ENCODE assay signal across 10 cellular contexts in genomic region chr17:45429338-45430005, GRCh38. TPM values are rescaled to one million over a fixed set of nuclear protein-coding genes. Genes with fewer than 3 reads are reported as not detected.
A peak's percentile ranks its signal among the peaks of the same experiment; 100 is the strongest.
DNase-seq lines count a peak whose midpoint lies in the region; ATAC-seq, FAIRE-seq and TF ChIP-seq lines count a peak whose summit lies in the region.
"Had no signal": no experiment of that assay in that cellular context is flagged by ENCODE, and none has a peak within 500 bp of the region (broad histone marks: within the 10 kb centered on the region; RNA-seq: fewer than 3 reads in every experiment).

No MANE protein-coding gene starts in this region.

- H3K9me3 Mint-ChIP-seq in activated B cell treated with CpG ODN at 0.5 μM for 24 hours, result no peaks in the 10 kb centered on the region

- no peaks in the 10 kb centered on the region for H3K9me3 ChIP-seq in heart right ventricle
- no peaks in the 10 kb centered on the region for H3K9me3 ChIP-seq in HepG2 (ENCODE audit: low read length)
- H3K9me3 ChIP-seq in upper lobe of left lung, result no peaks in the 10 kb centered on the region
- H3K9me3 ChIP-seq in MG63, result no peaks in the 10 kb centered on the region

- TF ChIP-seq EP300 in HepG2 (IDR thresholded peaks at IDR 0.05; ENCODE audit: low read depth in 2 of 2, low read length in 2 of 2) (no peak), HepG2 (CRISPR knock-in tag; IDR thresholded peaks at IDR 0.05; ENCODE audit: borderline replicate concordance) (no peak), upper lobe of left lung (IDR thresholded peaks at IDR 0.05) (no peak)

- no peak for TF ChIP-seq POLR2A in HepG2 (IDR thresholded peaks at IDR 0.05; ENCODE audit: insufficient read depth in 1 of 2, low read depth in 2 of 2, low read length in 2 of 2)
- no peak for TF ChIP-seq POLR2A in upper lobe of left lung (IDR thresholded peaks at IDR 0.05)

- H3K4me2 ChIP-seq in HepG2 (ENCODE audit: low read depth, low read length), result peak overlapping the region; percentile 93

- no peak for ATAC-seq in Right ventricle myocardium inferior
- ATAC-seq in heart right ventricle, result no peak
- ATAC-seq in activated B cell treated with CpG ODN at 0.5 μM for 24 hours (ENCODE audit: low read depth), result no peak
- no peak for ATAC-seq in HepG2
- ATAC-seq in upper lobe of left lung (ENCODE audit: low FRiP score in 2 of 2), result no peak

- H3K4me3 Mint-ChIP-seq in activated B cell treated with CpG ODN at 0.5 μM for 24 hours, result peak overlapping the region; percentile 84

- peak overlapping the region; percentile 92 for H3K27ac Mint-ChIP-seq in activated B cell treated with CpG ODN at 0.5 μM for 24 hours

- intact Hi-C loops in Right ventricle myocardium inferior (cut with DNase I) (no loop called here), heart right ventricle (cut with DNase I) (loop anchor here in 1 of 10 donors (5.0 kb wide), 1 partner anchor 37 kb away; no protein-coding TSS in a partner anchor), activated B cell treated with CpG ODN at 0.5 μM for 24 hours (cut with micrococcal nuclease) (loop anchor here (2.0 kb wide), 3 partner anchors 163 to 369 kb away; partner anchors contain the start of gene NMT1), HepG2 (cut with micrococcal nuclease; ENCODE audit: unreplicated experiment) (loop anchor here (5.0 kb wide), 1 partner anchor 377 kb away; the partner anchor contains the start of gene DCAKD), posterior vena cava (cut with DNase I) (no loop called here)

- no peak overlapping the region for H2AFZ ChIP-seq in HepG2 (ENCODE audit: low read length)

- H3K27me3 Mint-ChIP-seq in activated B cell treated with CpG ODN at 0.5 μM for 24 hours, result no peaks in the 10 kb centered on the region

- CTCF ChIA-PET in activated B cell treated with CpG ODN at 0.5 μM for 24 hours (lab: Charles Lee) (interaction anchor here (1.0 to 1.7 kb wide), 2 partner anchors 17 to 36 kb away, joined by 5 to 6 read pairs; no protein-coding TSS in a partner anchor), HepG2 (lab: Yijun Ruan, JAX; ENCODE audit: low intra/inter-chr PET ratio, low total read pairs) (no interaction called here)

- peaks cover 37% of the 10 kb centered on the region for H3K4me1 Mint-ChIP-seq in activated B cell treated with CpG ODN at 0.5 μM for 24 hours

- no peak for FAIRE-seq in HepG2 (lab: Jason Lieb, UNC)

- BruUV-seq in HepG2 (replicated peaks; lab: Mats Ljungman, UMichigan), result no TSS peak

- no peak for TF ChIP-seq RAD21 in HepG2 (CRISPR knock-in tag; IDR thresholded peaks at IDR 0.05)

- H3K27me3 ChIP-seq in heart right ventricle, result peaks cover 12 to 31% (median 27%) of the 10 kb centered on the region in 7 donors
- H3K27me3 ChIP-seq in HepG2 (ENCODE audit: control insufficient read depth in 1 of 2, insufficient read depth in 2 of 2, low read length in 2 of 2), result peaks cover 2 to 43% of the 10 kb centered on the region in 2 experiments; a peak in 4 of 5 replicates
- no peaks in the 10 kb centered on the region for H3K27me3 ChIP-seq in upper lobe of left lung
- H3K27me3 ChIP-seq in MG63, result no peaks in the 10 kb centered on the region; the same call in 1 of the 2 replicates

- H3K79me2 ChIP-seq in HepG2 (ENCODE audit: insufficient read depth, low read length), result peaks cover 7% of the 10 kb centered on the region

- H3K36me3 ChIP-seq in heart right ventricle (peaks cover 0 to 9% (median 0%) of the 10 kb centered on the region in 9 donors), HepG2 (replicated peaks in 1 of 2; ENCODE audit: control insufficient read depth in 1 of 2, insufficient read depth in 2 of 2, low read length in 2 of 2) (no peaks in the 10 kb centered on the region), upper lobe of left lung (peaks cover 0 to 8% (median 1%) of the 10 kb centered on the region in 4 donors), MG63 (no peaks in the 10 kb centered on the region)

- H3K4me3 ChIP-seq in heart right ventricle (peak overlapping the region in 1 of 10 donors; percentile 17), HepG2 (replicated peaks in 1 of 3; ENCODE audit: insufficient read depth in 1 of 3, low read depth in 2 of 3, low read length in 3 of 3) (peak overlapping the region; percentile 39 to 82 (median 42); a peak in 5 of 6 replicates), upper lobe of left lung (no peak overlapping the region), MG63 (no peak overlapping the region)

- POLR2A ChIA-PET in activated B cell treated with CpG ODN at 0.5 μM for 24 hours (lab: Charles Lee) (interaction anchor here (1.5 to 2.3 kb wide), 4 partner anchors 16 to 131 kb away, joined by 3 to 12 read pairs (median 5); no protein-coding TSS in a partner anchor), HepG2 (lab: Yijun Ruan, JAX) (interaction anchor here (1.6 to 5.8 kb wide), 2 partner anchors 21 to 23 kb away, joined by 3 to 79 read pairs; no protein-coding TSS in a partner anchor)

- in situ Hi-C loops in HepG2 (cut with HindIII; ENCODE audit: extremely low pct_ligation_motif_present, low pct_unique_long_range_greater_than_20kb), result no loop called here

- TF ChIP-seq CTCF in heart right ventricle (IDR thresholded peaks at IDR 0.05) (no peak), activated B cell treated with CpG ODN at 0.5 μM for 24 hours (IDR thresholded peaks at IDR 0.05) (no peak), HepG2 (CRISPR knock-in tag; IDR thresholded peaks at IDR 0.05) (no peak), upper lobe of left lung (IDR thresholded peaks at IDR 0.05) (no peak)

- 0 out of 2 replicates have a peak, but pooled peaks cover 4% of the 10 kb centered on the region for H4K20me1 ChIP-seq in HepG2 (ENCODE audit: insufficient read depth, low read length)

- peak; percentile 40 for DNase-seq in Right ventricle myocardium inferior (ENCODE audit: missing footprints)
- DNase-seq in heart right ventricle, result no peak
- DNase-seq in activated B cell treated with CpG ODN at 0.5 μM for 24 hours, result no peak
- DNase-seq in HepG2 (ENCODE audit: low spot score), result no peak
- peak in 1 of 2 donors; percentile 88 for DNase-seq in upper lobe of left lung
- DNase-seq in posterior vena cava (ENCODE audit: low spot score), result no peak
- no peak for DNase-seq in OCI-M2 (lab: John Stamatoyannopoulos, UW; ENCODE audit: unreplicated experiment)
- no peak for DNase-seq in MG63
- DNase-seq: activated CD4-positive, CD25-positive, alpha-beta regulatory T cell; amniotic stem cell had no signal

- H3K4me1 ChIP-seq in heart right ventricle (peaks cover 20 to 77% (median 62%) of the 10 kb centered on the region in 9 donors), HepG2 (ENCODE audit: insufficient read depth, low read length) (peaks cover 59% of the 10 kb centered on the region), upper lobe of left lung (peaks cover 54 to 81% (median 73%) of the 10 kb centered on the region in 4 donors)

- H3K27ac ChIP-seq in heart right ventricle (peak overlapping the region in 1 of 10 donors; percentile 75), HepG2 (ENCODE audit: extremely low read length, insufficient read depth, low read length) (no peak overlapping the region), upper lobe of left lung (peak overlapping the region in 3 of 4 donors; percentile 62 to 75 (median 70))

- WGBS in heart right ventricle, 2 donors, result 29 to 40% methylated on average over 67 to 82 of the region's 82 CpGs
- 7% methylated on average over 30 of the region's 82 CpGs for WGBS in HepG2 (ENCODE audit: low lambda C conversion rate)
- WGBS in upper lobe of left lung, 2 donors, result 77 to 81% methylated on average over 17 to 77 of the region's 82 CpGs

- H3K36me3 Mint-ChIP-seq in activated B cell treated with CpG ODN at 0.5 μM for 24 hours (ENCODE audit: low read depth), result no peaks in the 10 kb centered on the region

- H3K9ac ChIP-seq in HepG2 (ENCODE audit: insufficient read depth, low read depth, low read length), result no peak overlapping the region

RNA-seq across cellular contexts. Expression of gene ARHGAP27, which starts 3.2 kb away (rescaled TPM):
- total RNA-seq in Right ventricle myocardium inferior, result 34.4 TPM
- 10 to 100 TPM; 15.2 to 46.9 (median 25.3) TPM for total RNA-seq in heart right ventricle
- 10 to 100 TPM; 17.9 to 65.8 TPM for polyA plus RNA-seq in heart right ventricle
- 64.5 and 75.7 TPM in 2 replicates for total RNA-seq in activated B cell treated with CpG ODN at 0.5 μM for 24 hours
- total RNA-seq in HepG2 (2016; rRNA removed; fragmentation: Illumina TruSeq; extraction: Trizol), result 7.8 and 18.9 TPM in 2 replicates
- total RNA-seq in HepG2 (2016; cell fraction: cytosol; rRNA removed; fragmentation: Illumina TruSeq; extraction: Trizol; ENCODE audit: low read depth), result 4.4 and 4.5 TPM in 2 replicates
- total RNA-seq in HepG2 (2016; cell fraction: insoluble cytoplasmic fraction; rRNA removed; fragmentation: Illumina TruSeq; extraction: Trizol), result 6.7 and 19.6 TPM in 2 replicates
- 5.4 and 5.6 TPM in 2 replicates for total RNA-seq in HepG2 (2016; cell fraction: membrane; rRNA removed; fragmentation: Illumina TruSeq; extraction: Trizol)
- 23.4 and 28.4 TPM in 2 replicates for total RNA-seq in HepG2 (2016; cell fraction: nucleus; rRNA removed; fragmentation: Illumina TruSeq; extraction: Trizol)
- polyA plus RNA-seq in HepG2 (2011; rRNA removed), result 15.5 and 20.0 TPM in 2 replicates
- polyA plus RNA-seq in HepG2 (2011; cell fraction: cytosol; rRNA removed), result 5.4 and 8.7 TPM in 2 replicates
- polyA plus RNA-seq in HepG2 (2011; cell fraction: nucleus; rRNA removed), result 141 and 178 TPM in 2 replicates
- 6.9 and 8.4 TPM in 2 replicates for polyA plus RNA-seq in HepG2 (2012)
- 1.1 and 1.5 TPM in 2 replicates for polyA plus RNA-seq in HepG2 (2016; cell fraction: cytosol; fragmentation: Illumina TruSeq; extraction: Trizol; ENCODE audit: low read depth)
- polyA plus RNA-seq in HepG2 (2016; cell fraction: insoluble cytoplasmic fraction; fragmentation: Illumina TruSeq; extraction: Trizol; ENCODE audit: low read depth), result 8.6 and 9.5 TPM in 2 replicates
- 2.5 and 2.7 TPM in 2 replicates for polyA plus RNA-seq in HepG2 (2016; cell fraction: membrane; fragmentation: Illumina TruSeq; extraction: Trizol; ENCODE audit: low read depth)
- 67.3 and 73.4 TPM in 2 replicates for polyA plus RNA-seq in HepG2 (2016; cell fraction: nucleus; fragmentation: Illumina TruSeq; extraction: Trizol; ENCODE audit: insufficient read depth, low read depth)
- polyA minus RNA-seq in HepG2 (2011; rRNA and poly(A)+ RNA removed; ENCODE audit: low replicate concordance), result 17.3 and 32.8 TPM in 2 replicates
- 4.6 and 4.8 TPM in 2 replicates for polyA minus RNA-seq in HepG2 (2011; cell fraction: cytosol; rRNA and poly(A)+ RNA removed)
- 26.1 and 28.0 TPM in 2 replicates for polyA minus RNA-seq in HepG2 (2011; cell fraction: nucleus; rRNA and poly(A)+ RNA removed)
- total RNA-seq in upper lobe of left lung, result 100 to 1,000 TPM in 1 of 6 donors, 10 to 100 TPM in 5; 46.1 to 243 (median 81.4) TPM
- 10 to 100 TPM; 17.8 to 24.5 TPM for total RNA-seq in posterior vena cava
- 0.07 and 1.5 TPM in 2 replicates for total RNA-seq in MG63 (2014; rRNA removed; shearing (Covaris generic); ENCODE audit: low replicate concordance)

Comparison
In these comparisons a context has a peak if more than half of its experiments do, and no peak if none do; other contexts are left out.
1. H3K4me3 ChIP-seq: peak in HepG2 (3 of 3); none in upper lobe of left lung (0 of 4) and MG63 (single experiment).
2. intact Hi-C loops: an anchor here in activated B cell treated with CpG ODN at 0.5 μM for 24 hours (2.0 kb wide) and HepG2 (5.0 kb wide); none called in Right ventricle myocardium inferior and posterior vena cava.